Comparison of ENCODE assay signal across 9 cellular contexts in genomic region chr17:44376124-44376523, GRCh38. TPM values are rescaled to one million over a fixed set of nuclear protein-coding genes. Genes with fewer than 3 reads are reported as not detected.
DNase-seq lines count a peak whose midpoint lies in the region; ATAC-seq and TF ChIP-seq lines count a peak whose summit lies in the region.
"Had no signal": no experiment of that assay in that cellular context is flagged by ENCODE, and none has a peak within 500 bp of the region (broad histone marks: within the 10 kb centered on the region; RNA-seq: fewer than 3 reads in every experiment).

No MANE protein-coding gene starts in this region.

- no peaks in the 10 kb centered on the region for H3K27me3 ChIP-seq in CD8-positive, alpha-beta T cell (ENCODE audit: insufficient read depth, low read length)
- peaks cover 2% of the 10 kb centered on the region for H3K27me3 ChIP-seq in HL-60 (ENCODE audit: insufficient read depth, poor library complexity, severe bottlenecking)
- no peaks in the 10 kb centered on the region for H3K27me3 ChIP-seq in lower lobe of right lung (ENCODE audit: low read depth)

- no peak overlapping the region for H3K27ac ChIP-seq in CD8-positive, alpha-beta T cell (ENCODE audit: low read depth, low read length)
- no peak overlapping the region for H3K27ac ChIP-seq in HL-60 (replicated peaks)
- H3K27ac ChIP-seq in lower lobe of right lung: no peak overlapping the region
- H3K27ac ChIP-seq: SK-N-MC had no signal

- no peak overlapping the region for H3K27ac Mint-ChIP-seq in CD8-positive, alpha-beta T cell
- no peak overlapping the region for H3K27ac Mint-ChIP-seq in brain

- TF ChIP-seq CTCF in CD8-positive, alpha-beta T cell (IDR thresholded peaks at IDR 0.05): peak; percentile 20
- peak; percentile 31 for TF ChIP-seq CTCF in HL-60 (IDR thresholded peaks at IDR 0.05; ENCODE audit: insufficient read depth, low read length)
- peak; percentile 30 to 40 for TF ChIP-seq CTCF in brain (conservative IDR thresholded peaks at IDR 0.05)
- TF ChIP-seq CTCF in lower lobe of right lung (IDR thresholded peaks at IDR 0.05): peak; percentile 30

- H3K4me1 ChIP-seq in CD8-positive, alpha-beta T cell (ENCODE audit: insufficient read depth, low read length): no peaks in the 10 kb centered on the region
- peaks cover 8% of the 10 kb centered on the region for H3K4me1 ChIP-seq in lower lobe of right lung

- peaks cover 24% of the 10 kb centered on the region for H3K27me3 Mint-ChIP-seq in CD8-positive, alpha-beta T cell (ENCODE audit: low read depth)
- peaks cover 6% of the 10 kb centered on the region for H3K27me3 Mint-ChIP-seq in brain

- H3K4me3 Mint-ChIP-seq in CD8-positive, alpha-beta T cell: no peak overlapping the region
- no peak overlapping the region for H3K4me3 Mint-ChIP-seq in brain

- no peak for DNase-seq in CD8-positive, alpha-beta T cell
- DNase-seq in HL-60 (ENCODE audit: low read depth in 1 of 2, low spot score in 1 of 2): no peak
- DNase-seq in lower lobe of right lung: no peak
- DNase-seq in T-helper 2 cell: no peak
- DNase-seq in activated effector memory CD4-positive, alpha-beta T cell treated with anti-CD3 and anti-CD28 coated beads, Interleukin-2, amount 50 U/mL, for 16 hours: no peak
- no peak for DNase-seq in NCI-H187 (lab: John Stamatoyannopoulos, UW)
- DNase-seq in dedifferentiated amniotic fluid mesenchymal stem cell (ENCODE audit: extremely low spot score): no peak

- no peak overlapping the region for H3K4me3 ChIP-seq in CD8-positive, alpha-beta T cell (ENCODE audit: low read depth, low read length)
- H3K4me3 ChIP-seq in HL-60 (replicated peaks; ENCODE audit: insufficient read depth, low read length) (no peak overlapping the region), lower lobe of right lung (no peak overlapping the region)
- H3K4me3 ChIP-seq: SK-N-MC had no signal

- H3K9me3 ChIP-seq in CD8-positive, alpha-beta T cell (ENCODE audit: low read length): no peaks in the 10 kb centered on the region
- H3K9me3 ChIP-seq in lower lobe of right lung: no peaks in the 10 kb centered on the region

- H3K36me3 Mint-ChIP-seq in CD8-positive, alpha-beta T cell: no peaks in the 10 kb centered on the region
- H3K36me3 Mint-ChIP-seq in brain: no peaks in the 10 kb centered on the region

- no peak for ATAC-seq in CD8-positive, alpha-beta T cell
- ATAC-seq in lower lobe of right lung: peak; percentile 36 to 42

- intact Hi-C loops in CD8-positive, alpha-beta T cell (cut with DNase I, micrococcal nuclease): no loop called here
- intact Hi-C loops in lower lobe of right lung (cut with DNase I): no loop called here

- no peaks in the 10 kb centered on the region for H3K4me1 Mint-ChIP-seq in CD8-positive, alpha-beta T cell (ENCODE audit: low read depth)
- no peaks in the 10 kb centered on the region for H3K4me1 Mint-ChIP-seq in brain

- POLR2A ChIA-PET in CD8-positive, alpha-beta T cell (lab: Charles Lee): no interaction called here

- H3K9me3 Mint-ChIP-seq in CD8-positive, alpha-beta T cell: no peaks in the 10 kb centered on the region
- H3K9me3 Mint-ChIP-seq in brain: no peaks in the 10 kb centered on the region

- CTCF ChIA-PET in CD8-positive, alpha-beta T cell (lab: Charles Lee): interaction anchor here (0.8 to 1.6 kb wide), 4 partner anchors 9 to 13 kb away, joined by 3 to 5 read pairs (median 4); partner anchors contain the start of gene FAM171A2

- H3K36me3 ChIP-seq in CD8-positive, alpha-beta T cell (ENCODE audit: insufficient read depth, low read length): no peaks in the 10 kb centered on the region
- no peaks in the 10 kb centered on the region for H3K36me3 ChIP-seq in lower lobe of right lung

RNA-seq across cellular contexts. Expression of gene FAM171A2, which starts 12.5 kb away (rescaled TPM):
- total RNA-seq in CD8-positive, alpha-beta T cell: under 1 TPM; 0.24 to 0.44 TPM
- polyA plus RNA-seq in brain (ENCODE audit: insufficient read depth, low read depth, low replicate concordance): 62.5 TPM
- total RNA-seq in lower lobe of right lung: 1.2 TPM

RNA-seq across cellular contexts. Expression of gene ITGA2B, which starts 13.3 kb away (rescaled TPM):
- total RNA-seq in CD8-positive, alpha-beta T cell: 1 to 10 TPM in 1 of 2 experiments, under 1 TPM in 1; 0.28 to 1.1 TPM
- 0.97 TPM for polyA plus RNA-seq in brain (ENCODE audit: insufficient read depth, low read depth, low replicate concordance)
- total RNA-seq in lower lobe of right lung: 5.2 TPM

RNA-seq across cellular contexts. Expression of gene GRN, which starts 31.0 kb away (rescaled TPM):
- total RNA-seq in CD8-positive, alpha-beta T cell: 10 to 100 TPM in 1 of 2 experiments, 1 to 10 TPM in 1; 8.5 to 13.2 TPM
- 164 TPM for polyA plus RNA-seq in brain (ENCODE audit: insufficient read depth, low read depth, low replicate concordance)
- total RNA-seq in lower lobe of right lung: 1,241 TPM

RNA-seq across cellular contexts. Expression of gene SLC25A39, which starts 51.5 kb away (rescaled TPM):
- 10 to 100 TPM; 73.1 to 77.7 TPM for total RNA-seq in CD8-positive, alpha-beta T cell
- polyA plus RNA-seq in brain (ENCODE audit: insufficient read depth, low read depth, low replicate concordance): 153 TPM
- total RNA-seq in lower lobe of right lung: 76.1 TPM

Comparison
In these comparisons a context has a peak if more than half of its experiments do, and no peak if none do; other contexts are left out.
1. RNA of gene GRN, which starts 31.0 kb away (total RNA-seq): 1,241 TPM in lower lobe of right lung (single experiment); 8.5 to 13.2 TPM in CD8-positive, alpha-beta T cell; every median in the first group is over 10 times any median in the second.
2. Peak in every context shown above with its lines, with median percentiles within 50 percentile points of each other: CTCF ChIP-seq.